In genomic region chr12:56315626-56316473, GRCh38 we compare ENCODE assay signal across 8 cellular contexts. TPM values are rescaled to one million over a fixed set of nuclear protein-coding genes. Genes with fewer than 3 reads are reported as not detected.
A peak's percentile ranks its signal among the peaks of the same experiment; 100 is the strongest.
DNase-seq lines count a peak whose midpoint lies in the region; ATAC-seq and TF ChIP-seq lines count a peak whose summit lies in the region.

Gene CNPY2, minus strand, starts transcription at chr12:56315988. Its CDS starts 771 bp downstream, at chr12:56315217.

- H3K9me3 Mint-ChIP-seq in CD8-positive, alpha-beta memory T cell: no peaks in the 10 kb centered on the region

- POLR2A ChIA-PET in CD8-positive, alpha-beta memory T cell (lab: Charles Lee): interaction anchor here (0.6 to 2.1 kb wide), 18 partner anchors 17 to 409 kb away, joined by 3 to 20 read pairs (median 4); partner anchors contain the start of genes ANKRD52, ESYT1, IL23A and NACA

- H3K9me3 ChIP-seq in CD8-positive, alpha-beta memory T cell (ENCODE audit: low read length): no peaks in the 10 kb centered on the region
- no peaks in the 10 kb centered on the region for H3K9me3 ChIP-seq in lung (ENCODE audit: control insufficient read depth in 2 of 2, insufficient read depth in 1 of 2, low read length in 1 of 2)

- no peak for TF ChIP-seq CTCF in lung (IDR thresholded peaks at IDR 0.05; ENCODE audit: control extremely low read depth, extremely low read depth)

- peak within 1 kb of the TSS; percentile 100 for H3K4me3 ChIP-seq in CD8-positive, alpha-beta memory T cell (ENCODE audit: low read length)
- peak within 1 kb of the TSS; percentile 72 for H3K4me3 ChIP-seq in lung

- H3K27me3 Mint-ChIP-seq in CD8-positive, alpha-beta memory T cell: no peaks in the 10 kb centered on the region

- ATAC-seq in GM19467 (IDR thresholded peaks at IDR 0.05; ENCODE audit: unreplicated experiment) (peak; percentile 88), lung (ENCODE audit: insufficient read depth, low FRiP score) (peak; percentile 94)

- DNase-seq in CD8-positive, alpha-beta memory T cell: peak; percentile 91 to 96 (median 93)
- peak; percentile 92 for DNase-seq in HS-27A (ENCODE audit: low read depth)
- DNase-seq in NK-92 (lab: John Stamatoyannopoulos, UW; ENCODE audit: unreplicated experiment): peak; percentile 69
- peak; percentile 86 to 87 for DNase-seq in activated CD8-positive, alpha-beta memory T cell treated with anti-CD3 and anti-CD28 coated beads for 1 hour (ENCODE audit: extremely low read depth in 1 of 2, low read depth in 1 of 2)
- DNase-seq in effector CD8-positive, alpha-beta T cell (lab: John Stamatoyannopoulos, UW): peak; percentile 91
- peak; percentile 97 for DNase-seq in lung (ENCODE audit: low spot score)
- peak; percentile 81 to 85 (median 84) for DNase-seq in stimulated activated CD4-positive, alpha-beta T cell treated with anti-CD3 and anti-CD28 coated beads, TNF-alpha, amount 100 ng/mL, for 4 hours (ENCODE audit: low read depth in 3 of 3)

- peaks cover 14 to 21% (median 15%) of the 10 kb centered on the region in 3 donors for H3K4me1 Mint-ChIP-seq in CD8-positive, alpha-beta memory T cell

- no peaks in the 10 kb centered on the region for H3K27me3 ChIP-seq in CD8-positive, alpha-beta memory T cell (ENCODE audit: insufficient read depth, low read length, poor library complexity, severe bottlenecking)
- no peaks in the 10 kb centered on the region for H3K27me3 ChIP-seq in lung (ENCODE audit: control insufficient read depth, insufficient read depth)

- peaks cover 0 to 40% (median 4%) of the 10 kb centered on the region in 3 donors for H3K36me3 Mint-ChIP-seq in CD8-positive, alpha-beta memory T cell

- peak within 1 kb of the TSS; percentile 97 to 100 (median 99) for H3K4me3 Mint-ChIP-seq in CD8-positive, alpha-beta memory T cell

- H3K27ac Mint-ChIP-seq in CD8-positive, alpha-beta memory T cell: peak within 1 kb of the TSS; percentile 97 to 100 (median 99)

- H3K27ac ChIP-seq in CD8-positive, alpha-beta memory T cell (ENCODE audit: low read depth, low read length): peak within 1 kb of the TSS; percentile 97
- H3K27ac ChIP-seq in lung (ENCODE audit: low read depth in 1 of 2, low read length in 1 of 2): peak within 1 kb of the TSS; percentile 87 to 94

- CTCF ChIA-PET in CD8-positive, alpha-beta memory T cell (lab: Charles Lee): interaction anchor here (1.0 to 1.8 kb wide), 11 partner anchors 9 to 272 kb away, joined by 3 to 10 read pairs (median 4); partner anchors contain the start of genes IL23A, PAN2, SMARCC2 and STAT2

- peaks cover 12% of the 10 kb centered on the region for H3K36me3 ChIP-seq in CD8-positive, alpha-beta memory T cell (ENCODE audit: insufficient read depth, low read length)
- peaks cover 0 to 4% of the 10 kb centered on the region in 2 donors for H3K36me3 ChIP-seq in lung (ENCODE audit: control insufficient read depth in 2 of 2, insufficient read depth in 2 of 2, low read length in 2 of 2)

- peaks cover 15% of the 10 kb centered on the region for H3K4me1 ChIP-seq in CD8-positive, alpha-beta memory T cell (ENCODE audit: insufficient read depth, low read length)
- H3K4me1 ChIP-seq in lung (ENCODE audit: control insufficient read depth in 2 of 2, insufficient read depth in 2 of 2, low read length in 2 of 2): peaks cover 5 to 6% of the 10 kb centered on the region in 2 donors

- WGBS in lung, 2 donors: 0 to 1% methylated on average over 61 to 62 of the region's 62 CpGs

RNA-seq across cellular contexts. Expression of gene CNPY2, which starts in this region (rescaled TPM):
- 100 to 1,000 TPM; 165 to 167 TPM for total RNA-seq in CD8-positive, alpha-beta memory T cell
- 188 TPM for polyA plus RNA-seq in CD8-positive, alpha-beta memory T cell
- total RNA-seq in lung: 100 to 1,000 TPM in 1 of 2 donors, 10 to 100 TPM in 1; 38.8 to 125 TPM
- polyA plus RNA-seq in lung: 100 to 1,000 TPM; 128 to 153 TPM

Comparison
In these comparisons a context has a peak if more than half of its experiments do, and no peak if none do; other contexts are left out.
1. Peak in every context shown above with its lines: DNase-seq, ATAC-seq, H3K4me3 ChIP-seq and H3K27ac ChIP-seq.